In the genomic region with DNA sequence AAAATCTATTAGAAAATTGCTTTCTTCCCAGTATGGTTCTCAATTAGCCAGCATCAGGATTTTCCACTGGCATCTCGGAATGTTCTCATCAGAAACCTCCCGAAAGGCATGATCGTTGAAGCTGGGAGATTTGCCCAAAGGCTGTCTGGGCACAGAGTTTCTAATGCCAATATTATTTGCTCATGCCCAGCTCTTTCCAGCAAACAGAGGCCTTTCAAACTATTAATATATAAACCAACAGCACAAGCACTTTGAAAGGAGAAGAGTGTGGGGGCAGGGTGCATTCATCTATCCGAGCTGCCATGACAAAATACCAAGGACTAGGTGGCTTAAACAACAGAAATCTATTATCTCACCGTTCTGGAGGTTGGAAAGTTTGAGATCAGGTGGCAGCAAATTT, we compare ENCODE assay signal across 29 cellular contexts.
"Had no signal": no experiment of that assay in that cellular context is flagged by ENCODE, and none has a peak within 500 bp of the region (broad histone marks: within the 10 kb centered on the region; RNA-seq: fewer than 3 reads in every experiment).

No MANE protein-coding gene starts in this region.

- DNase-seq: activated effector memory CD4-positive, alpha-beta T cell treated with anti-CD3 and anti-CD28 coated beads, Interleukin-2, amount 50 U/mL, for 16 hours; activated effector memory CD4-positive, alpha-beta T cell treated with Interleukin-2 at 50 U/mL for 16 hours; activated gamma-delta T cell; activated gamma-delta T cell treated with Interleukin-2 at 50 U/mL for 16 hours; activated naive CD4-positive, alpha-beta T cell; activated naive CD4-positive, alpha-beta T cell treated with anti-CD3 and anti-CD28 coated beads for 36 hours; activated naive CD4-positive, alpha-beta T cell treated with anti-CD3 and anti-CD28 coated beads, Interleukin-2, amount 10 ng/mL, durations not matched to agents 7 days and 5 days; activated naive CD4-positive, alpha-beta T cell treated with anti-CD3 and anti-CD28 coated beads, Interleukin-2, amount 50 U/mL, for 16 hours; activated naive CD4-positive, alpha-beta T cell treated with Interleukin-2 at 50 U/mL for 16 hours; activated naive CD8-positive, alpha-beta T cell treated with anti-CD3 and anti-CD28 coated beads for 36 hours; activated naive CD8-positive, alpha-beta T cell treated with anti-CD3 and anti-CD28 coated beads, Interleukin-2, amount 10 ng/mL, durations not matched to agents 7 days and 5 days; activated naive CD8-positive, alpha-beta T cell treated with anti-CD3 and anti-CD28 coated beads, Interleukin-2, amount 50 U/mL, for 24 hours; activated T-cell treated with anti-CD3 and anti-CD28 coated beads, Interleukin-2, amount 50 U/mL, for 1 hour; activated T-cell treated with anti-CD3 and anti-CD28 coated beads, Interleukin-2, amount 50 U/mL, for 24 hours; activated T-cell treated with anti-CD3 and anti-CD28 coated beads, Interleukin-2, amount 50 U/mL, for 4 hours; activated T-cell treated with anti-CD3 and anti-CD28 coated beads, Interleukin-2, amount 50 U/mL, for 48 hours; activated T-cell treated with anti-CD3 and anti-CD28 coated beads, Interleukin-2, amount 50 U/mL, for 72 hours; adrenal gland; amniotic stem cell; anterior cingulate cortex; aorta; brain microvascular endothelial cell; central memory CD4-positive, alpha-beta T cell; cerebellar nuclear complex had no signal

- ATAC-seq: activated naive CD4-positive, alpha-beta T cell treated with anti-CD3 and anti-CD28 coated beads, Interleukin-2, amount 50 U/mL, for 72 hours; activated naive CD8-positive, alpha-beta T cell treated with anti-CD3 and anti-CD28 coated beads, Interleukin-2, amount 50 U/mL, for 24 hours; activated T-cell treated with anti-CD3 and anti-CD28 coated beads, Interleukin-2, amount 50 U/mL, for 4 hours; activated T-cell treated with anti-CD3 and anti-CD28 coated beads, Interleukin-2, amount 50 U/mL, for 72 hours; activated T-helper 17 cell treated with anti-CD3 and anti-CD28 coated beads, Interleukin-2, amount 50 U/mL, for 72 hours had no signal

- H3K27ac ChIP-seq: adrenal gland, ascending aorta, brain microvascular endothelial cell, breast epithelium, cardiac muscle cell had no signal

- H3K4me3 ChIP-seq: adrenal gland, ascending aorta, breast epithelium, cardiac muscle cell had no signal

- H3K4me1 ChIP-seq: adrenal gland, ascending aorta, breast epithelium had no signal

- H3K36me3 ChIP-seq: adrenal gland, ascending aorta, brain microvascular endothelial cell, breast epithelium, cardiac muscle cell had no signal

- H3K27me3 ChIP-seq: adrenal gland, ascending aorta, brain microvascular endothelial cell, breast epithelium, cardiac muscle cell had no signal

- H3K9me3 ChIP-seq: adrenal gland, ascending aorta, breast epithelium had no signal
